In genomic region chr19:13060964-13061927, GRCh38 we compare ENCODE assay signal across 8 cellular contexts. TPM values are rescaled to one million over a fixed set of nuclear protein-coding genes. Genes with fewer than 3 reads are reported as not detected.
DNase-seq lines count a peak whose midpoint lies in the region; ATAC-seq lines count a peak whose summit lies in the region.

No MANE protein-coding gene starts in this region.

- no peaks in the 10 kb centered on the region for H3K9me3 ChIP-seq in mononuclear cell (ENCODE audit: low read depth, low read length)

- H3K4me1 ChIP-seq in mononuclear cell (ENCODE audit: insufficient read depth, low read length), result peaks cover 17% of the 10 kb centered on the region

- peaks cover 6% of the 10 kb centered on the region for H3K27me3 ChIP-seq in mononuclear cell (ENCODE audit: insufficient read depth, low read length)

- H3K4me3 ChIP-seq in mononuclear cell (ENCODE audit: low read length), result peak overlapping the region; percentile 25

- DNase-seq in GDM1 (lab: John Stamatoyannopoulos, UW) (peak; percentile 61), HuH-7 (ENCODE audit: low spot score) (peak; percentile 84), OCI-M1 (lab: John Stamatoyannopoulos, UW) (peak; percentile 86), epithelial cell of prostate (ENCODE audit: low read depth, low spot score) (no peak)
- peak; percentile 84 for DNase-seq in activated T-cell treated with anti-CD3 and anti-CD28 coated beads, Interleukin-2, amount 50 U/mL, for 1 hour
- peak; percentile 62 to 64 for DNase-seq in stimulated activated CD8-positive, alpha-beta memory T cell treated with anti-CD3 and anti-CD28 coated beads, Interleukin-15, amount 100 ng/mL, for 48 hours (ENCODE audit: low read depth in 2 of 2)

- peak overlapping the region; percentile 11 for H3K27ac ChIP-seq in epithelial cell of prostate

- no peak for ATAC-seq in HG02870 (IDR thresholded peaks at IDR 0.05; ENCODE audit: unreplicated experiment)

RNA-seq across cellular contexts. Expression of gene LYL1, which starts 41.4 kb away (rescaled TPM):
- 20.5 TPM for total RNA-seq in mononuclear cell

RNA-seq across cellular contexts. Expression of gene TRMT1, which starts 55.3 kb away (rescaled TPM):
- total RNA-seq in mononuclear cell, result 30.7 TPM

RNA-seq across cellular contexts. Expression of gene NACC1, which starts 56.8 kb away (rescaled TPM):
- 16.0 TPM for total RNA-seq in mononuclear cell
